15 cellular contexts compared by ENCODE assay signal in the genomic region with DNA sequence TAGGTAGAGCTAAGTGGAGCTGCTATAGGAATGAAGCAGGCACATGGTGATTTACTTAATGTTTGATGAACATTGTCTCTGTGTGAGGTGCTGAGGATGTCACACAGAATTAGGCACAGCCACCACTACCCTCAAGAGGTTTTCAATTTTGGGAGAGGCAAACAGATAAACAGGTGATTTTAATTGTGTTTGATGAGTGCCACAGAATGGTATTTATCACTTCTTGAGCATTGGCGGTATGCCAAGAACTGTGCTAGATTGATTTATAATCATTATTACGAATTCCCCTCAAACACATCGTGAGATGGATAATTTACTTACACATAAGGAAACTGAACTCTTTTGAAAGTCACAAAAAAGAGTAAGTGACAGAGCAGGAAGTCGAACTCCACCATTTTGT.
"Had no signal": no experiment of that assay in that cellular context is flagged by ENCODE, and none has a peak within 500 bp of the region (broad histone marks: within the 10 kb centered on the region; RNA-seq: fewer than 3 reads in every experiment).

No MANE protein-coding gene starts in this region.

- H3K36me3 ChIP-seq: right lobe of liver, spleen had no signal

- H3K4me1 ChIP-seq: body of pancreas, right lobe of liver, spleen had no signal

- H3K27ac ChIP-seq: body of pancreas, right lobe of liver, spleen had no signal

- H3K9me3 ChIP-seq: body of pancreas, mucosa of descending colon, right lobe of liver, spleen had no signal

- DNase-seq: activated CD4-positive, alpha-beta T cell treated with anti-CD3 and anti-CD28 coated beads for 4 hours; activated naive CD4-positive, alpha-beta T cell treated with anti-CD3 and anti-CD28 coated beads, Interleukin-2, amount 50 U/mL, for 16 hours; body of pancreas; central memory CD4-positive, alpha-beta T cell; cortex of kidney; effector memory CD8-positive, alpha-beta T cell; glutamatergic neuron; mammary epithelial cell; mucosa of descending colon; naive thymus-derived CD8-positive, alpha-beta T cell; posterior cingulate gyrus; right lobe of liver; spleen; stimulated activated CD4-positive, alpha-beta T cell treated with anti-CD3 and anti-CD28 coated beads, Interleukin-1b, Interleukin-23, amount 100 ng/mL, for 48 hours had no signal

- ATAC-seq: effector memory CD8-positive, alpha-beta T cell; naive thymus-derived CD8-positive, alpha-beta T cell; stimulated activated memory B cell treated with anti-CD40 and anti-IgM and Interleukin-4, amounts not matched to agents 10 μg/mL and 1 μg/mL and 100 μg/mL, for 72 hours had no signal

- H3K4me3 ChIP-seq: body of pancreas, mucosa of descending colon, right lobe of liver, spleen had no signal

- H3K27me3 ChIP-seq: body of pancreas, right lobe of liver, spleen had no signal
